In genomic region chr11:86219291-86220193, GRCh38 we compare ENCODE assay signal across 9 cellular contexts. TPM values are rescaled to one million over a fixed set of nuclear protein-coding genes. Genes with fewer than 3 reads are reported as not detected.
DNase-seq lines count a peak whose midpoint lies in the region; ATAC-seq and TF ChIP-seq lines count a peak whose summit lies in the region.
"Had no signal": no experiment of that assay in that cellular context is flagged by ENCODE, and none has a peak within 500 bp of the region (broad histone marks: within the 10 kb centered on the region; RNA-seq: fewer than 3 reads in every experiment).

No MANE protein-coding gene starts in this region.

- no peaks in the 10 kb centered on the region for H3K9me3 ChIP-seq in uterus
- H3K9me3 ChIP-seq: transverse colon had no signal

- peaks cover 7% of the 10 kb centered on the region for H3K36me3 Mint-ChIP-seq in activated CD4-positive, alpha-beta memory T cell treated with anti-CD3 and anti-CD28 coated beads, Interleukin-2, amount 10 ng/mL, durations not matched to agents 7 days and 5 days (ENCODE audit: low read depth)

- TF ChIP-seq CTCF in dorsolateral prefrontal cortex (IDR thresholded peaks at IDR 0.05 in 54 of 56, conservative IDR thresholded peaks at IDR 0.05 in 2 of 56; ENCODE audit: low read depth in 1 of 56, partially characterized antibody in 56 of 56) (no peak), uterus (IDR thresholded peaks at IDR 0.05) (no peak)

- H3K36me3 ChIP-seq in uterus, result no peaks in the 10 kb centered on the region
- H3K36me3 ChIP-seq: transverse colon had no signal

- no peaks in the 10 kb centered on the region for H3K4me1 ChIP-seq in uterus

- peak overlapping the region; percentile 37 for H3K27ac Mint-ChIP-seq in activated CD4-positive, alpha-beta memory T cell treated with anti-CD3 and anti-CD28 coated beads, Interleukin-2, amount 10 ng/mL, durations not matched to agents 7 days and 5 days

- H3K4me3 ChIP-seq in dorsolateral prefrontal cortex (peak overlapping the region in 1 of 59 donors; percentile 42), uterus (no peak overlapping the region)

- H3K9me3 Mint-ChIP-seq in activated CD4-positive, alpha-beta memory T cell treated with anti-CD3 and anti-CD28 coated beads, Interleukin-2, amount 10 ng/mL, durations not matched to agents 7 days and 5 days, result peaks cover 7% of the 10 kb centered on the region

- intact Hi-C loops in dorsolateral prefrontal cortex (cut with DNase I) (loop anchor here (2.0 to 10.0 kb wide), 5 partner anchors 155 to 365 kb away; partner anchors contain the start of genes CCDC83 (in 2 of the 2) and PICALM (in 1 of the 2)), uterus (cut with DNase I; ENCODE audit: low total_unique reads) (no loop called here)

- POLR2A ChIA-PET in activated CD4-positive, alpha-beta memory T cell treated with anti-CD3 and anti-CD28 coated beads, Interleukin-2, amount 10 ng/mL, durations not matched to agents 7 days and 5 days (lab: Charles Lee), result no interaction called here

- peak overlapping the region in 5 of 59 donors; percentile 27 to 80 (median 69) for H3K27ac ChIP-seq in dorsolateral prefrontal cortex
- H3K27ac ChIP-seq in uterus, result no peak overlapping the region
- H3K27ac ChIP-seq: transverse colon had no signal

- TF ChIP-seq POLR2A in uterus (IDR thresholded peaks at IDR 0.05), result no peak

- ATAC-seq in GM18502 (IDR thresholded peaks at IDR 0.05; ENCODE audit: poor library complexity, unreplicated experiment), result peak; percentile 70
- peak; percentile 57 for ATAC-seq in GM19455 (IDR thresholded peaks at IDR 0.05; ENCODE audit: unreplicated experiment)
- peak; percentile 63 for ATAC-seq in HG03060 (IDR thresholded peaks at IDR 0.05; ENCODE audit: low read depth, unreplicated experiment)

- no peaks in the 10 kb centered on the region for H3K27me3 Mint-ChIP-seq in activated CD4-positive, alpha-beta memory T cell treated with anti-CD3 and anti-CD28 coated beads, Interleukin-2, amount 10 ng/mL, durations not matched to agents 7 days and 5 days

- DNase-seq in activated CD4-positive, alpha-beta memory T cell treated with anti-CD3 and anti-CD28 coated beads, Interleukin-2, amount 10 ng/mL, durations not matched to agents 7 days and 5 days, result no peak
- DNase-seq in dorsolateral prefrontal cortex, result no peak
- DNase-seq in ureter (ENCODE audit: low spot score), result no peak
- DNase-seq in Kasumi-1 (lab: John Stamatoyannopoulos, UW), result no peak
- DNase-seq in uterus, result no peak
- DNase-seq: transverse colon had no signal

- no peaks in the 10 kb centered on the region for H3K27me3 ChIP-seq in dorsolateral prefrontal cortex
- no peaks in the 10 kb centered on the region for H3K27me3 ChIP-seq in uterus
- H3K27me3 ChIP-seq: transverse colon had no signal

- H3K4me1 Mint-ChIP-seq in activated CD4-positive, alpha-beta memory T cell treated with anti-CD3 and anti-CD28 coated beads, Interleukin-2, amount 10 ng/mL, durations not matched to agents 7 days and 5 days, result peaks cover 42% of the 10 kb centered on the region

- no peak overlapping the region for H3K4me3 Mint-ChIP-seq in activated CD4-positive, alpha-beta memory T cell treated with anti-CD3 and anti-CD28 coated beads, Interleukin-2, amount 10 ng/mL, durations not matched to agents 7 days and 5 days

- CTCF ChIA-PET in activated CD4-positive, alpha-beta memory T cell treated with anti-CD3 and anti-CD28 coated beads, Interleukin-2, amount 10 ng/mL, durations not matched to agents 7 days and 5 days (lab: Charles Lee), result interaction anchor here (0.5 to 3.5 kb wide), 10 partner anchors 15 to 364 kb away, joined by 3 to 26 read pairs (median 4); partner anchors contain the start of genes CCDC83 and PICALM

RNA-seq across cellular contexts. Expression of gene EED, which starts 25.0 kb away (rescaled TPM):
- total RNA-seq in activated CD4-positive, alpha-beta memory T cell treated with anti-CD3 and anti-CD28 coated beads, Interleukin-2, amount 10 ng/mL, durations not matched to agents 7 days and 5 days, result 10 to 100 TPM; 63.9 to 66.9 TPM
- total RNA-seq in dorsolateral prefrontal cortex (10 to 100 TPM; 19.7 to 40.3 (median 29.2) TPM), ureter (26.7 TPM), uterus (10 to 100 TPM; 16.4 to 53.8 (median 31.3) TPM)
